Comparison of ENCODE assay signal across 9 cellular contexts in the genomic region with DNA sequence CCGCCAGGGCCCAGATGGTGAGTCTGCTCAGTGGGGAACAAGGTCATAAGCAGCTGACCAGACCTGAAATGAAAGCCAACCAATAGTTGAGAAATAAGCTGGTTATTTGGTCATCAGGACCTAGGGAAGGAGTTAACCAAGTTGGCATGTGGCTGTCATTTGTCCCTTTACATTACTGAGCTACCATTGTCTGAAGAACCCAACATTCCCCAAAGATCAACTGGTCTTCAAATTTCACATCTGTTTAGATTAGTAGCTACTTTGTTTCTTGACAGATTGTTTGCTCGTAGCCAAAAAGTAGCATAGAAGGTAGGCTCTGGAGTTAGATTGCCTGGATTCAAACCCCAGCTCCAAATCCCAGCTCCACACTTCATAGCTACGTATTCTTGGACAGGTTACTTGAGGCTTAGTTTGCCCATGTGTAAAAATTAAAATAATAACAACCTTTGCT. TPM values are rescaled to one million over a fixed set of nuclear protein-coding genes. Genes with fewer than 3 reads are reported as not detected.
DNase-seq lines count a peak whose midpoint lies in the region; ATAC-seq and TF ChIP-seq lines count a peak whose summit lies in the region.
"Had no signal": no experiment of that assay in that cellular context is flagged by ENCODE, and none has a peak within 500 bp of the region (broad histone marks: within the 10 kb centered on the region; RNA-seq: fewer than 3 reads in every experiment).

No MANE protein-coding gene starts in this region.

- TF ChIP-seq CTCF in GM06990 (IDR thresholded peaks at IDR 0.05; ENCODE audit: insufficient read depth, low read length, poor library complexity, severe bottlenecking) (no peak), Peyer's patch (IDR thresholded peaks at IDR 0.05) (no peak), progenitor cell of endocrine pancreas (IDR thresholded peaks at IDR 0.05; ENCODE audit: unreplicated experiment) (no peak), BE2C (IDR thresholded peaks at IDR 0.05; ENCODE audit: low read depth, low read length) (no peak)

- no peaks in the 10 kb centered on the region for H3K9me3 Mint-ChIP-seq in progenitor cell of endocrine pancreas (ENCODE audit: low read depth)

- ATAC-seq in HG03442 (IDR thresholded peaks at IDR 0.05; ENCODE audit: unreplicated experiment), result no peak

- H3K36me3 ChIP-seq in GM06990 (ENCODE audit: control insufficient read depth, insufficient read depth, low read length) (no peaks in the 10 kb centered on the region), Peyer's patch (peaks cover 0 to 33% (median 0%) of the 10 kb centered on the region in 3 donors), BE2C (peaks cover 16% of the 10 kb centered on the region)

- no peaks in the 10 kb centered on the region for H3K27me3 Mint-ChIP-seq in progenitor cell of endocrine pancreas

- H3K36me3 Mint-ChIP-seq in progenitor cell of endocrine pancreas (ENCODE audit: insufficient read depth), result peaks cover 1% of the 10 kb centered on the region

- no peak overlapping the region for H3K27ac Mint-ChIP-seq in progenitor cell of endocrine pancreas

- H3K27me3 ChIP-seq in GM06990 (replicated peaks; ENCODE audit: control insufficient read depth, insufficient read depth, low read length), result no peaks in the 10 kb centered on the region
- no peaks in the 10 kb centered on the region for H3K27me3 ChIP-seq in Peyer's patch
- H3K27me3 ChIP-seq in BE2C, result no peaks in the 10 kb centered on the region

- H3K27ac ChIP-seq in Peyer's patch (peak overlapping the region in 3 of 4 donors; percentile 48 to 82 (median 74)), epithelial cell of prostate (peak overlapping the region; percentile 94)

- H3K4me1 ChIP-seq in Peyer's patch, result peaks cover 0 to 22% (median 6%) of the 10 kb centered on the region in 4 donors
- no peaks in the 10 kb centered on the region for H3K4me1 ChIP-seq in BE2C

- peaks cover 13% of the 10 kb centered on the region for H3K4me1 Mint-ChIP-seq in progenitor cell of endocrine pancreas (ENCODE audit: low read depth)

- no peak for TF ChIP-seq POLR2A in Peyer's patch (IDR thresholded peaks at IDR 0.05)

- H3K4me3 ChIP-seq in GM06990 (replicated peaks; ENCODE audit: low read depth, low read length) (peak overlapping the region; percentile 53), Peyer's patch (peak overlapping the region in 2 of 4 donors; percentile 54 to 59), BE2C (ENCODE audit: low read depth, low read length) (no peak overlapping the region)

- DNase-seq in GM06990 (ENCODE audit: extremely low read depth, insufficient read length) (no peak), Peyer's patch (no peak), epithelial cell of prostate (ENCODE audit: low read depth, low spot score) (no peak), progenitor cell of endocrine pancreas (ENCODE audit: low spot score, unreplicated experiment) (no peak), NK-92 (lab: John Stamatoyannopoulos, UW; ENCODE audit: unreplicated experiment) (no peak), BE2C (no peak)
- no peak for DNase-seq in stimulated activated CD4-positive, alpha-beta T cell treated with anti-CD3 and anti-CD28 coated beads, Interleukin-2, amount 100 ng/mL, for 48 hours
- DNase-seq: KG1 had no signal

- H3K4me3 Mint-ChIP-seq in progenitor cell of endocrine pancreas (ENCODE audit: low read depth), result peak overlapping the region; percentile 88

- H3K9me3 ChIP-seq in Peyer's patch (no peaks in the 10 kb centered on the region), BE2C (no peaks in the 10 kb centered on the region)

RNA-seq across cellular contexts. Expression of a gene that starts 1.0 kb away (rescaled TPM):
- total RNA-seq in Peyer's patch, result 10 to 100 TPM; 20.0 to 34.5 (median 30.1) TPM
- total RNA-seq in progenitor cell of endocrine pancreas, result 26.4 and 28.7 TPM in 2 replicates
- 66.2 TPM for polyA plus RNA-seq in BE2C (2012; ENCODE audit: insufficient read depth, insufficient read length, low read depth)

RNA-seq across cellular contexts. Expression of a gene that starts 2.0 kb away (rescaled TPM):
- total RNA-seq in Peyer's patch (not detected), progenitor cell of endocrine pancreas (1.5 TPM in 2 replicates)
- 47.5 TPM for polyA plus RNA-seq in BE2C (2012; ENCODE audit: insufficient read depth, insufficient read length, low read depth)

RNA-seq across cellular contexts. Expression of a gene that starts 6.6 kb away (rescaled TPM):
- total RNA-seq in Peyer's patch, result 1,000 to 10,000 TPM in 1 of 4 donors, 100 to 1,000 TPM in 3; 161 to 1,087 (median 280) TPM
- total RNA-seq in progenitor cell of endocrine pancreas, result 766 and 810 TPM in 2 replicates
- polyA plus RNA-seq in BE2C (2012; ENCODE audit: insufficient read depth, insufficient read length, low read depth), result 635 TPM

RNA-seq across cellular contexts. Expression of a gene that starts 19.7 kb away (rescaled TPM):
- total RNA-seq in Peyer's patch (not detected), progenitor cell of endocrine pancreas (not detected in 2 replicates)
- polyA plus RNA-seq in BE2C (2012; ENCODE audit: insufficient read depth, insufficient read length, low read depth), result 0.46 TPM

RNA-seq across cellular contexts. Expression of a gene that starts 23.6 kb away (rescaled TPM):
- total RNA-seq in Peyer's patch, result not detected
- total RNA-seq in progenitor cell of endocrine pancreas, result not detected in 2 replicates
- not detected for polyA plus RNA-seq in BE2C (2012; ENCODE audit: insufficient read depth, insufficient read length, low read depth)
